16 cellular contexts compared by ENCODE assay signal in genomic region chr19:36207605-36208252, GRCh38. TPM values are rescaled to one million over a fixed set of nuclear protein-coding genes. Genes with fewer than 3 reads are reported as not detected.
DNase-seq lines count a peak whose midpoint lies in the region; ATAC-seq and TF ChIP-seq lines count a peak whose summit lies in the region.
"Had no signal": no experiment of that assay in that cellular context is flagged by ENCODE, and none has a peak within 500 bp of the region (broad histone marks: within the 10 kb centered on the region; RNA-seq: fewer than 3 reads in every experiment).

No MANE protein-coding gene starts in this region.

- H3K27ac ChIP-seq in dorsolateral prefrontal cortex, result peak overlapping the region in 52 of 59 donors; percentile 6 to 99 (median 84)
- H3K27ac ChIP-seq in right cardiac atrium (ENCODE audit: low read length), result no peak overlapping the region
- H3K27ac ChIP-seq: BLaER1 had no signal

- H3K27me3 ChIP-seq in dorsolateral prefrontal cortex (no peaks in the 10 kb centered on the region), right cardiac atrium (ENCODE audit: control insufficient read depth, insufficient read depth) (no peaks in the 10 kb centered on the region)
- H3K27me3 ChIP-seq: BLaER1 had no signal

- no peaks in the 10 kb centered on the region for H3K27me3 Mint-ChIP-seq in IgD-negative memory B cell
- H3K27me3 Mint-ChIP-seq: activated naive CD8-positive, alpha-beta T cell treated with anti-CD3 and anti-CD28 coated beads, Interleukin-2, amount 10 ng/mL, durations not matched to agents 7 days and 5 days; natural killer cell treated with Interleukin-12 subunit alpha and Interleukin-12 subunit beta and Interleukin-15 and Interleukin-18, amount 100 ng/mL, for 72 hours had no signal

- no peak for TF ChIP-seq CTCF in GM13976 (IDR thresholded peaks at IDR 0.05; ENCODE audit: borderline replicate concordance, control extremely low read depth, extremely low read depth, insufficient read depth, missing control alignments)
- TF ChIP-seq CTCF in dorsolateral prefrontal cortex (IDR thresholded peaks at IDR 0.05 in 54 of 56, conservative IDR thresholded peaks at IDR 0.05 in 2 of 56; ENCODE audit: low read depth in 1 of 56, partially characterized antibody in 56 of 56), result no peak

- H3K4me1 Mint-ChIP-seq in IgD-negative memory B cell, result peaks cover 9 to 11% (median 10%) of the 10 kb centered on the region in 3 donors

- 94% methylated on average over 3 of the region's 3 CpGs for WGBS in right cardiac atrium

- no peaks in the 10 kb centered on the region for H3K9me3 Mint-ChIP-seq in IgD-negative memory B cell
- H3K9me3 Mint-ChIP-seq: activated naive CD8-positive, alpha-beta T cell treated with anti-CD3 and anti-CD28 coated beads, Interleukin-2, amount 10 ng/mL, durations not matched to agents 7 days and 5 days; natural killer cell treated with Interleukin-12 subunit alpha and Interleukin-12 subunit beta and Interleukin-15 and Interleukin-18, amount 100 ng/mL, for 72 hours had no signal

- ATAC-seq in GM21825 (IDR thresholded peaks at IDR 0.05; ENCODE audit: unreplicated experiment) (peak; percentile 52), right cardiac atrium (no peak)
- ATAC-seq: natural killer cell treated with Interleukin-12 subunit alpha and Interleukin-12 subunit beta and Interleukin-15 and Interleukin-18, amount 100 ng/mL, for 72 hours had no signal

- peaks cover 2% of the 10 kb centered on the region for H3K36me3 Mint-ChIP-seq in IgD-negative memory B cell
- H3K36me3 Mint-ChIP-seq: natural killer cell treated with Interleukin-12 subunit alpha and Interleukin-12 subunit beta and Interleukin-15 and Interleukin-18, amount 100 ng/mL, for 72 hours had no signal

- peak overlapping the region; percentile 43 to 66 (median 50) for H3K27ac Mint-ChIP-seq in IgD-negative memory B cell
- H3K27ac Mint-ChIP-seq: activated naive CD8-positive, alpha-beta T cell treated with anti-CD3 and anti-CD28 coated beads, Interleukin-2, amount 10 ng/mL, durations not matched to agents 7 days and 5 days; natural killer cell treated with Interleukin-12 subunit alpha and Interleukin-12 subunit beta and Interleukin-15 and Interleukin-18, amount 100 ng/mL, for 72 hours had no signal

- peak overlapping the region in 1 of 4 donors; percentile 72 for H3K4me3 Mint-ChIP-seq in IgD-negative memory B cell
- H3K4me3 Mint-ChIP-seq: activated naive CD8-positive, alpha-beta T cell treated with anti-CD3 and anti-CD28 coated beads, Interleukin-2, amount 10 ng/mL, durations not matched to agents 7 days and 5 days; natural killer cell treated with Interleukin-12 subunit alpha and Interleukin-12 subunit beta and Interleukin-15 and Interleukin-18, amount 100 ng/mL, for 72 hours had no signal

- no peak overlapping the region for H3K4me3 ChIP-seq in dorsolateral prefrontal cortex
- H3K4me3 ChIP-seq in right cardiac atrium (ENCODE audit: low read length), result no peak overlapping the region
- H3K4me3 ChIP-seq: BLaER1 had no signal

- peak; percentile 60 for DNase-seq in GM13976 (ENCODE audit: low spot score)
- peak in 1 of 10 donors; percentile 19 for DNase-seq in dorsolateral prefrontal cortex
- DNase-seq in Ammon's horn (ENCODE audit: low spot score), result no peak
- no peak for DNase-seq in COR-L47 (lab: John Stamatoyannopoulos, UW)
- no peak for DNase-seq in posterior vena cava (ENCODE audit: low spot score)
- no peak for DNase-seq in right cardiac atrium
- DNase-seq: activated naive CD8-positive, alpha-beta T cell treated with anti-CD3 and anti-CD28 coated beads, Interleukin-2, amount 10 ng/mL, durations not matched to agents 7 days and 5 days; EL; NCI-H1417; NCI-H524; retina; Right ventricle myocardium superior had no signal

- H3K4me1 ChIP-seq in right cardiac atrium (ENCODE audit: control insufficient read depth, insufficient read depth, low read length), result no peaks in the 10 kb centered on the region

- no peaks in the 10 kb centered on the region for H3K9me3 ChIP-seq in right cardiac atrium (ENCODE audit: control insufficient read depth, low read length)
- H3K9me3 ChIP-seq: BLaER1 had no signal

- in situ Hi-C loops in GM13976 (cut with MboI; ENCODE audit: low sequenced_read_pairs, unreplicated experiment), result loop anchor here (25.0 kb wide), 1 partner anchor 280 kb away; the partner anchor contains the start of gene ZNF566

- intact Hi-C loops in dorsolateral prefrontal cortex (cut with DNase I) (no loop called here), posterior vena cava (cut with DNase I) (no loop called here), right cardiac atrium (cut with DNase I) (no loop called here)

RNA-seq across cellular contexts. Expression of gene ZNF565, which starts 6.7 kb away (rescaled TPM):
- polyA plus RNA-seq in IgD-negative memory B cell (3.8 TPM), right cardiac atrium (3.2 TPM)
- total RNA-seq in dorsolateral prefrontal cortex (10 to 100 TPM in 117 of 120 experiments, 1 to 10 TPM in 3; 9.6 to 25.4 (median 14.5) TPM), posterior vena cava (1 to 10 TPM; 5.2 to 5.3 TPM), right cardiac atrium (1 to 10 TPM; 4.0 to 5.0 (median 4.9) TPM)

RNA-seq across cellular contexts. Expression of gene ZNF146, which starts 7.2 kb away (rescaled TPM):
- polyA plus RNA-seq in IgD-negative memory B cell (69.0 TPM), right cardiac atrium (18.8 TPM)
- total RNA-seq in dorsolateral prefrontal cortex (100 to 1,000 TPM in 1 of 120 experiments, 10 to 100 TPM in 119; 35.9 to 116 (median 55.5) TPM), posterior vena cava (10 to 100 TPM; 40.2 to 41.7 TPM), right cardiac atrium (10 to 100 TPM; 33.5 to 45.8 (median 38.8) TPM)

RNA-seq across cellular contexts. Expression of gene COX7A1, which starts 55.5 kb away (rescaled TPM):
- polyA plus RNA-seq in IgD-negative memory B cell (not detected), right cardiac atrium (1,566 TPM)
- total RNA-seq in dorsolateral prefrontal cortex (100 to 1,000 TPM in 85 of 120 experiments, 10 to 100 TPM in 35; 37.0 to 216 (median 117) TPM), posterior vena cava (100 to 1,000 TPM; 232 to 242 TPM), right cardiac atrium (1,000 to 10,000 TPM; 1,675 to 2,458 (median 2,091) TPM)
- total RNA-seq: activated naive CD8-positive, alpha-beta T cell treated with anti-CD3 and anti-CD28 coated beads, Interleukin-2, amount 10 ng/mL, durations not matched to agents 7 days and 5 days; natural killer cell treated with Interleukin-12 subunit alpha and Interleukin-12 subunit beta and Interleukin-15 and Interleukin-18, amount 100 ng/mL, for 72 hours had no signal

Comparison
In these comparisons a context has a peak if more than half of its experiments do, and no peak if none do; other contexts are left out.
1. RNA of gene COX7A1, which starts 55.5 kb away (total RNA-seq): 1,675 to 2,458 TPM in right cardiac atrium; 232 to 242 TPM in posterior vena cava and 37.0 to 216 TPM in dorsolateral prefrontal cortex; every median in the first group is over 4 times any median in the second.